Comparison of ENCODE assay signal across 8 cellular contexts in the genomic region with DNA sequence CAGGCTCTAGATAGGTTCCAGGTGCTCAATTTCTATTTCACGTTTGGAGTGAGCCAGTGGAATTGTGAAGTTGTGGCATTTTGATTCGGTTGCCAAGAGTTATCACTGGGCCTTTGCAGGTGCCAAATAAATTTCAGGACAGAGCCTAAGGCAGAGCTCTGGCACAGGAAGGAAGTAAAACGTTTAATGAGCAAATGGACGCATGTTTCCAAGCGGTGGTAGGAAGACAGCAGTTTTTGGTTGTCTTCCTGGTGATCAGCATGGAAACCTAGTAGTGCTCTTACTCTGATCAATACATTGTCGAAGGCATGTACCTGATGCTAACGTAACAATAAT. TPM values are rescaled to one million over a fixed set of nuclear protein-coding genes. Genes with fewer than 3 reads are reported as not detected.
DNase-seq lines count a peak whose midpoint lies in the region; ATAC-seq, FAIRE-seq and TF ChIP-seq lines count a peak whose summit lies in the region.

No MANE protein-coding gene starts in this region.

- peaks cover 56% of the 10 kb centered on the region for H3K4me1 Mint-ChIP-seq in osteocyte (ENCODE audit: unreplicated experiment)

- peak overlapping the region; percentile 91 for H3K4me3 Mint-ChIP-seq in osteocyte (ENCODE audit: unreplicated experiment)

- H3F3A ChIP-seq in PC-3 (ENCODE audit: low read length, unreplicated experiment): no peaks in the 10 kb centered on the region

- H3K27ac ChIP-seq in DND-41 (ENCODE audit: low read length) (peak overlapping the region; percentile 72), PC-3 (ENCODE audit: low read length) (peak overlapping the region; percentile 74)

- no peaks in the 10 kb centered on the region for H3K27me3 Mint-ChIP-seq in osteocyte (ENCODE audit: unreplicated experiment)

- H3K79me2 ChIP-seq in DND-41 (ENCODE audit: insufficient read depth, low read length): no peaks in the 10 kb centered on the region
- H3K79me2 ChIP-seq in PC-3 (ENCODE audit: low read length): peaks cover 22% of the 10 kb centered on the region; the same call in 1 of the 2 replicates

- POLR2A ChIA-PET in PC-3 (lab: Charles Lee; ENCODE audit: unreplicated experiment): no interaction called here

- H3K4me3 ChIP-seq in DND-41 (ENCODE audit: low read depth in 1 of 2, low read length in 2 of 2): peak overlapping the region; percentile 27 to 73; a peak in 3 of 4 replicates
- H3K4me3 ChIP-seq in PC-3 (ENCODE audit: low read length): peak overlapping the region; percentile 66

- H3K9me3 Mint-ChIP-seq in osteocyte (ENCODE audit: unreplicated experiment): no peaks in the 10 kb centered on the region

- H3K27me3 ChIP-seq in DND-41 (ENCODE audit: insufficient read depth, low read length, poor library complexity): no peaks in the 10 kb centered on the region
- H3K27me3 ChIP-seq in PC-3 (ENCODE audit: low read length): no peaks in the 10 kb centered on the region

- TF ChIP-seq CTCF in DND-41 (IDR thresholded peaks at IDR 0.05; ENCODE audit: borderline replicate concordance, extremely low read depth, low read length, poor library complexity, severe bottlenecking): no peak
- no peak for TF ChIP-seq CTCF in PC-3 (conservative IDR thresholded peaks at IDR 0.05; ENCODE audit: low read depth, low read length)
- no peak for TF ChIP-seq CTCF in osteocyte (IDR thresholded peaks at IDR 0.05)
- TF ChIP-seq CTCF in GM13976 (IDR thresholded peaks at IDR 0.05; ENCODE audit: borderline replicate concordance, control extremely low read depth, extremely low read depth, insufficient read depth, missing control alignments): no peak

- TF ChIP-seq POLR2A in GM12891 (IDR thresholded peaks at IDR 0.05; ENCODE audit: low read depth, low read length): no peak; the same call in 1 of the 2 replicates

- peak overlapping the region; percentile 57 for H3K9ac ChIP-seq in DND-41 (ENCODE audit: low read depth, low read length)
- peak overlapping the region; percentile 68 for H3K9ac ChIP-seq in PC-3 (ENCODE audit: low read length)

- DNase-seq in DND-41 (no peak), PC-3 (peak; percentile 43), osteocyte (ENCODE audit: extremely low spot score, unreplicated experiment) (no peak), NCI-H1092 (lab: John Stamatoyannopoulos, UW) (no peak), GM12891 (ENCODE audit: insufficient read length, low spot score) (no peak), GM13976 (ENCODE audit: low spot score) (no peak), NCI-H1436 treated with DMSO at 0.1 percent for 48 hours (lab: John Stamatoyannopoulos, UW) (no peak)

- no peaks in the 10 kb centered on the region for H3K9me2 ChIP-seq in PC-3 (replicated peaks; ENCODE audit: low read length)

- H3K27ac Mint-ChIP-seq in osteocyte (ENCODE audit: unreplicated experiment): peak overlapping the region; percentile 91

- in situ Hi-C loops in GM13976 (cut with MboI; ENCODE audit: low sequenced_read_pairs, unreplicated experiment): no loop called here

- no peaks in the 10 kb centered on the region for H3K36me3 ChIP-seq in DND-41 (ENCODE audit: insufficient read depth, low read length)
- no peaks in the 10 kb centered on the region for H3K36me3 ChIP-seq in PC-3 (ENCODE audit: low read depth, low read length)

- no peaks in the 10 kb centered on the region for H3K36me3 Mint-ChIP-seq in osteocyte (ENCODE audit: unreplicated experiment)

- H3K4me1 ChIP-seq in DND-41 (ENCODE audit: insufficient read depth, low read length) (peaks cover 71% of the 10 kb centered on the region), PC-3 (ENCODE audit: insufficient read depth, low read length) (peaks cover 40% of the 10 kb centered on the region)

- TSS peak; percentile 71 for BruUV-seq in PC-3 (replicated peaks; lab: Mats Ljungman, UMichigan)

- no peaks in the 10 kb centered on the region for H3K9me3 ChIP-seq in DND-41 (ENCODE audit: insufficient read depth, low read length, severe bottlenecking)
- no peaks in the 10 kb centered on the region for H3K9me3 ChIP-seq in PC-3 (ENCODE audit: low read length)

- no peak for FAIRE-seq in GM12891 (lab: Jason Lieb, UNC)

- CTCF ChIA-PET in PC-3 (lab: Charles Lee): interaction anchor here (0.8 kb wide), 1 partner anchor 24 kb away, joined by 3 read pairs; no protein-coding TSS in a partner anchor

- H4K20me1 ChIP-seq in DND-41 (ENCODE audit: insufficient read depth, low read length): no peaks in the 10 kb centered on the region
- no peaks in the 10 kb centered on the region for H4K20me1 ChIP-seq in PC-3 (ENCODE audit: low read length)

- no peak; the same call in 2 of the 3 replicates for ATAC-seq in DND-41 (ENCODE audit: insufficient read depth, low read depth)
- ATAC-seq in PC-3: peak; percentile 8
- peak; percentile 20 for ATAC-seq in esophagus mucosa

- H3K4me2 ChIP-seq in DND-41 (ENCODE audit: insufficient read depth, low read length): peak overlapping the region; percentile 86
- peak overlapping the region; percentile 83 for H3K4me2 ChIP-seq in PC-3 (ENCODE audit: low read length)

- H2AFZ ChIP-seq in DND-41 (ENCODE audit: low read depth, low read length) (peak overlapping the region; percentile 86), PC-3 (ENCODE audit: low read length) (peak overlapping the region; percentile 76)

- intact Hi-C loops in PC-3 (cut with micrococcal nuclease): loop anchor here (1.0 kb wide), 3 partner anchors 11 to 30 kb away; a partner anchor contains a TSS

TF ChIP-seq in GM12891, 5 proteins besides CTCF, POLR2A, EP300 and RAD21:
- TF ChIP-seq POLR2AphosphoS5 (IDR thresholded peaks at IDR 0.05; ENCODE audit: low read depth, low read length) (no peak), SPI1 (IDR thresholded peaks at IDR 0.05; ENCODE audit: low read depth, low read length) (no peak), TAF1 (IDR thresholded peaks at IDR 0.05; ENCODE audit: low read depth, low read length) (no peak), PAX5 (IDR thresholded peaks at IDR 0.05; ENCODE audit: insufficient read depth, low read length, severe bottlenecking) (no peak), POU2F2 (IDR thresholded peaks at IDR 0.05; ENCODE audit: low read depth, low read length) (no peak)

RNA-seq across cellular contexts. Expression of a gene that starts 0.5 kb away (rescaled TPM):
- total RNA-seq in PC-3 (2014; rRNA removed) (3.9 and 4.2 TPM in 2 replicates), esophagus mucosa (2.2 TPM), osteocyte (1.0 and 1.5 TPM in 2 replicates)
- polyA plus RNA-seq in GM12891 (2012; ENCODE audit: low read depth, missing spikeins): 42.0 TPM

RNA-seq across cellular contexts. Expression of a gene that starts 29.3 kb away (rescaled TPM):
- total RNA-seq in PC-3 (2014; rRNA removed) (36.1 and 42.6 TPM in 2 replicates), esophagus mucosa (22.1 TPM), osteocyte (46.0 and 51.3 TPM in 2 replicates)
- 19.6 TPM for polyA plus RNA-seq in GM12891 (2012; ENCODE audit: low read depth, missing spikeins)
